ENCODE assay signal across 17 cellular contexts in genomic region chr1:87398644-87399043, GRCh38.
DNase-seq lines count a peak whose midpoint lies in the region; ATAC-seq and TF ChIP-seq lines count a peak whose summit lies in the region.
"Had no signal": no experiment of that assay in that cellular context is flagged by ENCODE, and none has a peak within 500 bp of the region (broad histone marks: within the 10 kb centered on the region; RNA-seq: fewer than 3 reads in every experiment).

No MANE protein-coding gene starts in this region.

- ATAC-seq in HG02840 (IDR thresholded peaks at IDR 0.05; ENCODE audit: low FRiP score, unreplicated experiment), result no peak
- ATAC-seq: naive thymus-derived CD8-positive, alpha-beta T cell had no signal

- peak; percentile 93 for DNase-seq in GM23248
- DNase-seq in RPMI7951 (ENCODE audit: low read depth), result peak; percentile 85
- no peak for DNase-seq in smooth muscle cell (lab: John Stamatoyannopoulos, UW; ENCODE audit: unreplicated experiment)
- no peak for DNase-seq in activated T-helper 2 cell treated with anti-CD3 and anti-CD28 coated beads, Interferon-gamma antibody, Interleukin-2, Interleukin-4, amounts not matched to agents 10 μg/mL and 5 μg/mL and 100 μg/mL, durations not matched to agents 14 hours and 24 hours and 36 hours (ENCODE audit: low spot score)
- no peak for DNase-seq in cardiac septum (ENCODE audit: low spot score)
- DNase-seq: activated naive CD4-positive, alpha-beta T cell treated with Interleukin-2 at 50 U/mL for 16 hours; CD8-positive, alpha-beta memory T cell; hypothalamus; naive thymus-derived CD8-positive, alpha-beta T cell; stimulated activated naive CD4-positive, alpha-beta T cell; uterus; WERI-Rb-1 had no signal

- in situ Hi-C loops in GM23248 (cut with MboI), result no loop called here

- H3K36me3 ChIP-seq in GM23248 (ENCODE audit: low read depth) (no peaks in the 10 kb centered on the region), esophagus (ENCODE audit: control insufficient read depth in 2 of 2, insufficient read depth in 2 of 2, low read length in 1 of 2) (no peaks in the 10 kb centered on the region), smooth muscle cell (ENCODE audit: low read depth) (no peaks in the 10 kb centered on the region)
- H3K36me3 ChIP-seq: uterus, WERI-Rb-1 had no signal

- H3K9me3 ChIP-seq in GM23248 (ENCODE audit: low read depth), result no peaks in the 10 kb centered on the region
- no peaks in the 10 kb centered on the region for H3K9me3 ChIP-seq in esophagus (ENCODE audit: control insufficient read depth in 2 of 2, insufficient read depth in 1 of 2, low read depth in 1 of 2, low read length in 1 of 2)
- no peaks in the 10 kb centered on the region for H3K9me3 ChIP-seq in smooth muscle cell (replicated peaks; ENCODE audit: low read depth)
- H3K9me3 ChIP-seq: uterus had no signal

- H3K27ac ChIP-seq in GM23248, result peak overlapping the region; percentile 4; the same call in 1 of the 2 replicates
- peak overlapping the region; percentile 48 to 87 for H3K27ac ChIP-seq in esophagus (ENCODE audit: low read depth in 2 of 2, low read length in 1 of 2)
- H3K27ac ChIP-seq in smooth muscle cell (ENCODE audit: low read depth), result peak overlapping the region; percentile 72
- H3K27ac ChIP-seq: HL-60, SK-N-MC, uterus, WERI-Rb-1 had no signal

- H3K36me3 Mint-ChIP-seq in activated T-helper 2 cell treated with anti-CD3 and anti-CD28 coated beads, Interferon-gamma antibody, Interleukin-2, Interleukin-4, amounts not matched to agents 10 μg/mL and 5 μg/mL and 100 μg/mL, durations not matched to agents 14 hours and 24 hours and 36 hours (ENCODE audit: low read depth), result no peaks in the 10 kb centered on the region
- H3K36me3 Mint-ChIP-seq: naive thymus-derived CD8-positive, alpha-beta T cell had no signal

- H3F3A ChIP-seq in GM23248 (ENCODE audit: insufficient read depth), result peaks cover 25% of the 10 kb centered on the region
- H3F3A ChIP-seq in smooth muscle cell (ENCODE audit: low read depth), result no peaks in the 10 kb centered on the region

- H3K79me2 ChIP-seq in GM23248 (ENCODE audit: insufficient read depth), result no peaks in the 10 kb centered on the region
- no peaks in the 10 kb centered on the region for H3K79me2 ChIP-seq in smooth muscle cell (ENCODE audit: low read depth)

- H3K9me3 Mint-ChIP-seq in activated T-helper 2 cell treated with anti-CD3 and anti-CD28 coated beads, Interferon-gamma antibody, Interleukin-2, Interleukin-4, amounts not matched to agents 10 μg/mL and 5 μg/mL and 100 μg/mL, durations not matched to agents 14 hours and 24 hours and 36 hours, result no peaks in the 10 kb centered on the region
- H3K9me3 Mint-ChIP-seq: CD8-positive, alpha-beta memory T cell; central memory CD8-positive, alpha-beta T cell; naive thymus-derived CD8-positive, alpha-beta T cell had no signal

- H3K4me1 ChIP-seq in GM23248 (ENCODE audit: insufficient read depth), result peaks cover 28% of the 10 kb centered on the region
- H3K4me1 ChIP-seq in esophagus (ENCODE audit: control insufficient read depth in 2 of 2, insufficient read depth in 2 of 2, low read length in 1 of 2), result peaks cover 0 to 3% of the 10 kb centered on the region in 2 donors
- H3K4me1 ChIP-seq in smooth muscle cell (ENCODE audit: low read depth), result peaks cover 4% of the 10 kb centered on the region
- H3K4me1 ChIP-seq: uterus had no signal

- H3K9ac ChIP-seq in GM23248, result no peak overlapping the region
- peak overlapping the region; percentile 24 for H3K9ac ChIP-seq in smooth muscle cell (ENCODE audit: low read depth)

- no peak overlapping the region for H3K27ac Mint-ChIP-seq in activated T-helper 2 cell treated with anti-CD3 and anti-CD28 coated beads, Interferon-gamma antibody, Interleukin-2, Interleukin-4, amounts not matched to agents 10 μg/mL and 5 μg/mL and 100 μg/mL, durations not matched to agents 14 hours and 24 hours and 36 hours

- H3K27me3 Mint-ChIP-seq in activated T-helper 2 cell treated with anti-CD3 and anti-CD28 coated beads, Interferon-gamma antibody, Interleukin-2, Interleukin-4, amounts not matched to agents 10 μg/mL and 5 μg/mL and 100 μg/mL, durations not matched to agents 14 hours and 24 hours and 36 hours (ENCODE audit: low read depth), result peaks cover 41% of the 10 kb centered on the region
- H3K27me3 Mint-ChIP-seq: CD8-positive, alpha-beta memory T cell; naive thymus-derived CD8-positive, alpha-beta T cell had no signal

- H2AFZ ChIP-seq in GM23248 (no peak overlapping the region), smooth muscle cell (ENCODE audit: low read depth) (no peak overlapping the region)

- WGBS in GM23248 (ENCODE audit: low coverage in 1 of 2, low lambda C conversion rate in 2 of 2, missing lambda C conversion rate in 2 of 2), 2 experiments, result 19 to 26% methylated on average over 4 of the region's 4 CpGs
- 54 to 73% methylated on average over 4 of the region's 4 CpGs for WGBS in esophagus, 2 donors
- WGBS in smooth muscle cell (ENCODE audit: low lambda C conversion rate), result 56% methylated on average over 4 of the region's 4 CpGs

- no peaks in the 10 kb centered on the region for H4K20me1 ChIP-seq in GM23248 (ENCODE audit: insufficient read depth)
- H4K20me1 ChIP-seq in smooth muscle cell (ENCODE audit: low read depth), result no peaks in the 10 kb centered on the region

- H3K4me2 ChIP-seq in GM23248 (ENCODE audit: unreplicated experiment), result peak overlapping the region; percentile 13
- H3K4me2 ChIP-seq in smooth muscle cell, result no peak overlapping the region

- no peaks in the 10 kb centered on the region for H3K9me2 ChIP-seq in GM23248 (ENCODE audit: insufficient read depth)

- H3K4me3 ChIP-seq in GM23248 (no peak overlapping the region), esophagus (ENCODE audit: low read depth in 1 of 2, low read length in 2 of 2) (no peak overlapping the region), smooth muscle cell (no peak overlapping the region)
- H3K4me3 ChIP-seq: SK-N-MC, uterus had no signal

- H3K27me3 ChIP-seq in GM23248 (replicated peaks; ENCODE audit: insufficient read depth), result no peaks in the 10 kb centered on the region
- H3K27me3 ChIP-seq in esophagus (ENCODE audit: control insufficient read depth in 1 of 2, insufficient read depth in 2 of 2, low read length in 2 of 2), result no peaks in the 10 kb centered on the region
- H3K27me3 ChIP-seq in smooth muscle cell (ENCODE audit: low read depth), result no peaks in the 10 kb centered on the region
- H3K27me3 ChIP-seq: uterus had no signal

- TF ChIP-seq CTCF in smooth muscle cell (IDR thresholded peaks at IDR 0.05; ENCODE audit: borderline replicate concordance, insufficient read depth, poor library complexity, severe bottlenecking), result no peak

- H3K4me3 Mint-ChIP-seq in activated T-helper 2 cell treated with anti-CD3 and anti-CD28 coated beads, Interferon-gamma antibody, Interleukin-2, Interleukin-4, amounts not matched to agents 10 μg/mL and 5 μg/mL and 100 μg/mL, durations not matched to agents 14 hours and 24 hours and 36 hours (ENCODE audit: low read depth), result no peak overlapping the region
- H3K4me3 Mint-ChIP-seq: CD8-positive, alpha-beta memory T cell; central memory CD8-positive, alpha-beta T cell; naive thymus-derived CD8-positive, alpha-beta T cell had no signal

- peaks cover 10% of the 10 kb centered on the region for H3K4me1 Mint-ChIP-seq in activated T-helper 2 cell treated with anti-CD3 and anti-CD28 coated beads, Interferon-gamma antibody, Interleukin-2, Interleukin-4, amounts not matched to agents 10 μg/mL and 5 μg/mL and 100 μg/mL, durations not matched to agents 14 hours and 24 hours and 36 hours (ENCODE audit: low read depth)
- H3K4me1 Mint-ChIP-seq: central memory CD8-positive, alpha-beta T cell had no signal

- intact Hi-C loops in activated T-helper 2 cell treated with anti-CD3 and anti-CD28 coated beads, Interferon-gamma antibody, Interleukin-2, Interleukin-4, amounts not matched to agents 10 μg/mL and 5 μg/mL and 100 μg/mL, durations not matched to agents 14 hours and 24 hours and 36 hours (cut with micrococcal nuclease), result no loop called here
- intact Hi-C loops in cardiac septum (cut with DNase I), result no loop called here

Comparison
In these comparisons a context has a peak if more than half of its experiments do, and no peak if none do; other contexts are left out.
1. DNase-seq: peak in GM23248 (single experiment) and RPMI7951 (single experiment); none in smooth muscle cell (single experiment), activated T-helper 2 cell treated with anti-CD3 and anti-CD28 coated beads, Interferon-gamma antibody, Interleukin-2, Interleukin-4, amounts not matched to agents 10 μg/mL and 5 μg/mL and 100 μg/mL, durations not matched to agents 14 hours and 24 hours and 36 hours (single experiment) and cardiac septum (single experiment).
2. H3K27ac ChIP-seq: peak in every context shown above with its lines; median percentile 72 in smooth muscle cell; 68 in esophagus; 4 in GM23248.